ENCODE assay signal across 8 cellular contexts in genomic region chr2:166375736-166376487, GRCh38. TPM values are rescaled to one million over a fixed set of nuclear protein-coding genes. Genes with fewer than 3 reads are reported as not detected.
DNase-seq lines count a peak whose midpoint lies in the region; ATAC-seq and TF ChIP-seq lines count a peak whose summit lies in the region.

Gene SCN9A, minus strand, starts transcription at chr2:166375944. Its CDS starts 64,188 bp downstream, at chr2:166311756.

- H3K27me3 ChIP-seq in osteoblast (ENCODE audit: insufficient read depth, low read length): peaks cover 4% of the 10 kb centered on the region

- H3K4me2 ChIP-seq in osteoblast (ENCODE audit: insufficient read depth, low read length): peak within 1 kb of the TSS; percentile 85

- H4K20me1 ChIP-seq in osteoblast (ENCODE audit: insufficient read depth, low read length): no peaks in the 10 kb centered on the region

- TF ChIP-seq CTCF in osteoblast (IDR thresholded peaks at IDR 0.05; ENCODE audit: extremely low read depth, low read depth, low read length): no peak

- no peaks in the 10 kb centered on the region for H3K9me3 ChIP-seq in osteoblast (ENCODE audit: low read depth, low read length)

- DNase-seq in ACHN (peak; percentile 95), NCI-H69 (lab: John Stamatoyannopoulos, UW) (peak; percentile 97), amniotic epithelial cell (ENCODE audit: low read depth) (peak; percentile 28), left cardiac atrium (peak; percentile 64), osteoblast (ENCODE audit: insufficient read length, low spot score, missing footprints) (peak; percentile 82), G401 (ENCODE audit: low spot score) (no peak)

- H3K79me2 ChIP-seq in osteoblast (ENCODE audit: insufficient read depth, low read length): peaks cover 2% of the 10 kb centered on the region

- H2AFZ ChIP-seq in osteoblast (ENCODE audit: low read length): peak within 1 kb of the TSS; percentile 82

- H3K36me3 ChIP-seq in osteoblast (ENCODE audit: insufficient read depth, low read length): no peaks in the 10 kb centered on the region

- ATAC-seq in GM18505 (IDR thresholded peaks at IDR 0.05; ENCODE audit: unreplicated experiment): peak; percentile 61
- peak; percentile 55 for ATAC-seq in HG03342 (IDR thresholded peaks at IDR 0.05; ENCODE audit: unreplicated experiment)
- ATAC-seq in left cardiac atrium: peak; percentile 94 to 98

- in situ Hi-C loops in ACHN (cut with HindIII; ENCODE audit: low pct_ligation_motif_present, low pct_unique_long_range_greater_than_20kb, low sequenced_read_pairs) (no loop called here), G401 (cut with HindIII; ENCODE audit: low sequenced_read_pairs) (no loop called here)

- no peak within 1 kb of the TSS for H3K27ac ChIP-seq in osteoblast (ENCODE audit: low read depth, low read length)

- H3K4me3 ChIP-seq in osteoblast (ENCODE audit: insufficient read depth, low read length): peak within 1 kb of the TSS; percentile 79

- peaks cover 17% of the 10 kb centered on the region for H3K4me1 ChIP-seq in osteoblast (ENCODE audit: insufficient read depth, low read length)

- intact Hi-C loops in left cardiac atrium (cut with DNase I): no loop called here

- TF ChIP-seq POLR2A in GM18505 (IDR thresholded peaks at IDR 0.05; ENCODE audit: borderline replicate concordance, extremely low read depth, insufficient read depth, insufficient read length): no peak

RNA-seq across cellular contexts. Expression of gene SCN9A, which starts in this region (rescaled TPM):
- total RNA-seq in left cardiac atrium (1 to 10 TPM; 1.8 to 6.4 TPM), osteoblast (1.8 and 2.1 TPM in 2 replicates)
- not detected in 2 replicates for total RNA-seq in G401 (2014; rRNA removed; shearing (Covaris generic))
